Comparison of ENCODE assay signal across 1 cellular context in genomic region chr19:37655689-37656491, GRCh38.
TF ChIP-seq lines count a peak whose summit lies in the region.

No MANE protein-coding gene starts in this region.

TF ChIP-seq in HEK293, 187 proteins besides CTCF, POLR2A, EP300 and RAD21 (continued from another document and continues in another):
- peak; percentile 93 for TF ChIP-seq RBAK (tag by site-specific recombination; IDR thresholded peaks at IDR 0.05)
- TF ChIP-seq ZNF529 (tag by site-specific recombination; IDR thresholded peaks at IDR 0.05; ENCODE audit: insufficient replicate concordance) = no peak
- peak; percentile 92; the same call in 1 of the 2 replicates for TF ChIP-seq OVOL3 (tag by site-specific recombination; IDR thresholded peaks at IDR 0.05)
- TF ChIP-seq ZNF2 (tag by site-specific recombination; IDR thresholded peaks at IDR 0.05) = peak; percentile 99
- TF ChIP-seq ZSCAN16 (tag by site-specific recombination; IDR thresholded peaks at IDR 0.05) = peak; percentile 89
- TF ChIP-seq ZNF394 (tag by site-specific recombination; IDR thresholded peaks at IDR 0.05; ENCODE audit: borderline replicate concordance) = peak; percentile 6; the same call in 1 of the 2 replicates
- peak; percentile 80 for TF ChIP-seq KLF10 (tag by site-specific recombination; IDR thresholded peaks at IDR 0.05)
- TF ChIP-seq ATF2 (tag by site-specific recombination; IDR thresholded peaks at IDR 0.05; ENCODE audit: low read depth) = peak; percentile 60; the same call in 1 of the 2 replicates
- TF ChIP-seq ZNF223 (tag by site-specific recombination; IDR thresholded peaks at IDR 0.05) = peak; percentile 92; the same call in 1 of the 2 replicates
- TF ChIP-seq ZNF350 (tag by site-specific recombination; IDR thresholded peaks at IDR 0.05) = no peak
- no peak for TF ChIP-seq PRDM2 (tag by site-specific recombination; IDR thresholded peaks at IDR 0.05; ENCODE audit: borderline replicate concordance)
- no peak; the same call in 1 of the 2 replicates for TF ChIP-seq PBX3 (CRISPR knock-in tag; IDR thresholded peaks at IDR 0.05)
- TF ChIP-seq ZBTB11 (tag by site-specific recombination; conservative IDR thresholded peaks at IDR 0.05; ENCODE audit: low read depth) = peak; percentile 87
- TF ChIP-seq ZNF449 (tag by site-specific recombination; IDR thresholded peaks at IDR 0.05) = no peak; the same call in 1 of the 2 replicates
- TF ChIP-seq ZNF148 (tag by site-specific recombination; IDR thresholded peaks at IDR 0.05; ENCODE audit: borderline replicate concordance) = no peak; the same call in 1 of the 2 replicates
- peak; percentile 100 for TF ChIP-seq ZSCAN30 (tag by site-specific recombination; IDR thresholded peaks at IDR 0.05)
- no peak for TF ChIP-seq GLI2 (tag by site-specific recombination; IDR thresholded peaks at IDR 0.05; ENCODE audit: borderline replicate concordance, low read depth)
- TF ChIP-seq ZSCAN18 (tag by site-specific recombination; IDR thresholded peaks at IDR 0.05) = peak; percentile 79; the same call in 1 of the 2 replicates
- no peak for TF ChIP-seq BCL6B (tag by site-specific recombination; IDR thresholded peaks at IDR 0.05)
- TF ChIP-seq ZNF239 (tag by site-specific recombination; IDR thresholded peaks at IDR 0.05) = peak; percentile 91
- TF ChIP-seq ZIC2 (tag by site-specific recombination; IDR thresholded peaks at IDR 0.05) = peak; percentile 79
- TF ChIP-seq HOXA7 (CRISPR knock-in tag; IDR thresholded peaks at IDR 0.05; ENCODE audit: borderline replicate concordance) = no peak
- TF ChIP-seq ZNF580 (tag by site-specific recombination; IDR thresholded peaks at IDR 0.05) = peak; percentile 98
- TF ChIP-seq ZNF140 (tag by site-specific recombination; IDR thresholded peaks at IDR 0.05) = no peak; the same call in 1 of the 2 replicates
- TF ChIP-seq ZNF169 (tag by site-specific recombination; IDR thresholded peaks at IDR 0.05) = peak; percentile 87
- TF ChIP-seq ZNF747 (tag by site-specific recombination; IDR thresholded peaks at IDR 0.05) = no peak
- TF ChIP-seq OSR2 (tag by site-specific recombination; IDR thresholded peaks at IDR 0.05) = peak; percentile 56
- TF ChIP-seq ZBTB49 (tag by site-specific recombination; IDR thresholded peaks at IDR 0.05; ENCODE audit: low read depth) = no peak
- peak; percentile 88; the same call in 1 of the 2 replicates for TF ChIP-seq ZNF624 (tag by site-specific recombination; IDR thresholded peaks at IDR 0.05)
- TF ChIP-seq ZNF785 (tag by site-specific recombination; IDR thresholded peaks at IDR 0.05) = peak; percentile 97
- peak; percentile 76; the same call in 1 of the 2 replicates for TF ChIP-seq ZNF658 (tag by site-specific recombination; IDR thresholded peaks at IDR 0.05)
- TF ChIP-seq ZNF585B (tag by site-specific recombination; IDR thresholded peaks at IDR 0.05) = peak; percentile 53; the same call in 1 of the 2 replicates
- peak; percentile 89 for TF ChIP-seq SCRT2 (tag by site-specific recombination; IDR thresholded peaks at IDR 0.05)
- TF ChIP-seq ZNF23 (tag by site-specific recombination; IDR thresholded peaks at IDR 0.05; ENCODE audit: borderline replicate concordance) = no peak; the same call in 1 of the 2 replicates
- no peak for TF ChIP-seq ZNF654 (tag by site-specific recombination; IDR thresholded peaks at IDR 0.05; ENCODE audit: low read depth)
